In genomic region chr9:105437704-105438103, GRCh38 we compare ENCODE assay signal across 16 cellular contexts. TPM values are rescaled to one million over a fixed set of nuclear protein-coding genes. Genes with fewer than 3 reads are reported as not detected.
DNase-seq lines count a peak whose midpoint lies in the region; ATAC-seq, FAIRE-seq and TF ChIP-seq lines count a peak whose summit lies in the region.
"Had no signal": no experiment of that assay in that cellular context is flagged by ENCODE, and none has a peak within 500 bp of the region (broad histone marks: within the 10 kb centered on the region; RNA-seq: fewer than 3 reads in every experiment).

No MANE protein-coding gene starts in this region.

- no peak overlapping the region for H3K4me3 ChIP-seq in right lobe of liver
- no peak overlapping the region for H3K4me3 ChIP-seq in HepG2 (replicated peaks in 1 of 3; ENCODE audit: insufficient read depth in 1 of 3, low read depth in 2 of 3, low read length in 3 of 3)
- H3K4me3 ChIP-seq in endodermal cell (ENCODE audit: low read length) = peak overlapping the region; percentile 10
- no peak overlapping the region for H3K4me3 ChIP-seq in psoas muscle
- no peak overlapping the region for H3K4me3 ChIP-seq in lower lobe of right lung
- H3K4me3 ChIP-seq: Peyer's patch had no signal

- CTCF ChIA-PET in HepG2 (lab: Yijun Ruan, JAX; ENCODE audit: low intra/inter-chr PET ratio, low total read pairs) = no interaction called here

- no peak for TF ChIP-seq POLR2A in right lobe of liver (IDR thresholded peaks at IDR 0.05)
- no peak for TF ChIP-seq POLR2A in HepG2 (IDR thresholded peaks at IDR 0.05; ENCODE audit: insufficient read depth in 1 of 2, low read depth in 2 of 2, low read length in 2 of 2)

- WGBS in right lobe of liver (ENCODE audit: insufficient coverage, low coverage, low lambda C conversion rate, missing lambda C conversion rate) = 64% methylated on average over 1 of the region's 1 CpG
- 91% methylated on average over 1 of the region's 1 CpG for WGBS in HepG2 (ENCODE audit: low lambda C conversion rate)
- WGBS in endodermal cell (ENCODE audit: insufficient coverage in 1 of 2, insufficient read length in 1 of 2), 2 experiments = 38 to 49% methylated on average over 1 of the region's 1 CpG
- WGBS in psoas muscle, 3 donors = 76 to 90% (median 86%) methylated on average over 1 of the region's 1 CpG

- no peak for TF ChIP-seq RAD21 in HepG2 (CRISPR knock-in tag; IDR thresholded peaks at IDR 0.05)

- no peak overlapping the region for H3K4me2 ChIP-seq in HepG2 (ENCODE audit: low read depth, low read length)

- H3K9me3 ChIP-seq in right lobe of liver = no peaks in the 10 kb centered on the region
- H3K9me3 ChIP-seq in HepG2 (ENCODE audit: low read length) = 0 out of 2 replicates have a peak, but pooled peaks cover 7% of the 10 kb centered on the region
- peaks cover 38% of the 10 kb centered on the region for H3K9me3 ChIP-seq in endodermal cell (ENCODE audit: control insufficient read depth, low read length)
- H3K9me3 ChIP-seq in psoas muscle = no peaks in the 10 kb centered on the region
- H3K9me3 ChIP-seq in lower lobe of right lung = no peaks in the 10 kb centered on the region
- H3K9me3 ChIP-seq: Peyer's patch had no signal

- H3K9me3 Mint-ChIP-seq in endodermal cell = peaks cover 42% of the 10 kb centered on the region

- TF ChIP-seq CTCF in right lobe of liver (IDR thresholded peaks at IDR 0.05) = no peak
- no peak for TF ChIP-seq CTCF in HepG2 (CRISPR knock-in tag; IDR thresholded peaks at IDR 0.05)
- TF ChIP-seq CTCF in endodermal cell (conservative IDR thresholded peaks at IDR 0.05) = no peak
- TF ChIP-seq CTCF in psoas muscle (IDR thresholded peaks at IDR 0.05) = no peak
- TF ChIP-seq CTCF in lower lobe of right lung (IDR thresholded peaks at IDR 0.05) = no peak

- H4K20me1 ChIP-seq in HepG2 (ENCODE audit: insufficient read depth, low read length) = no peaks in the 10 kb centered on the region

- no peak for FAIRE-seq in HepG2 (lab: Jason Lieb, UNC)

- H2AFZ ChIP-seq in HepG2 (ENCODE audit: low read length) = no peak overlapping the region

- H3K27ac Mint-ChIP-seq in endodermal cell = peak overlapping the region; percentile 86
- H3K27ac Mint-ChIP-seq: CD4-positive, CD25-positive, alpha-beta regulatory T cell had no signal

- DNase-seq in right lobe of liver (no peak), HepG2 (ENCODE audit: low spot score) (no peak), endodermal cell (no peak), psoas muscle (no peak), mesenteric fat pad (ENCODE audit: low spot score) (no peak), lower lobe of right lung (no peak)
- DNase-seq: AML-193; CD4-positive, CD25-positive, alpha-beta regulatory T cell; DMS53; KBM-7; NCI-H1694; NCI-H446; Peyer's patch; SHP77 treated with DMSO at 0.1 percent for 48 hours had no signal

- H3K27me3 ChIP-seq in right lobe of liver (no peaks in the 10 kb centered on the region), HepG2 (ENCODE audit: control insufficient read depth in 1 of 2, insufficient read depth in 2 of 2, low read length in 2 of 2) (no peaks in the 10 kb centered on the region), endodermal cell (ENCODE audit: control insufficient read depth, insufficient read depth, low read length, poor library complexity, severe bottlenecking) (no peaks in the 10 kb centered on the region), psoas muscle (ENCODE audit: insufficient read depth in 3 of 3, low read length in 2 of 3) (no peaks in the 10 kb centered on the region), lower lobe of right lung (ENCODE audit: low read depth) (no peaks in the 10 kb centered on the region)
- H3K27me3 ChIP-seq: Peyer's patch had no signal

- H3K27me3 Mint-ChIP-seq in endodermal cell (ENCODE audit: insufficient read depth) = no peaks in the 10 kb centered on the region

- no peaks in the 10 kb centered on the region for H3K36me3 ChIP-seq in right lobe of liver
- no peaks in the 10 kb centered on the region for H3K36me3 ChIP-seq in HepG2 (replicated peaks in 1 of 2; ENCODE audit: control insufficient read depth in 1 of 2, insufficient read depth in 2 of 2, low read length in 2 of 2)
- H3K36me3 ChIP-seq in endodermal cell (ENCODE audit: control insufficient read depth, insufficient read depth, low read length) = no peaks in the 10 kb centered on the region
- H3K36me3 ChIP-seq in psoas muscle (ENCODE audit: insufficient read depth in 1 of 2, low read depth in 1 of 2) = no peaks in the 10 kb centered on the region
- H3K36me3 ChIP-seq in lower lobe of right lung = no peaks in the 10 kb centered on the region
- H3K36me3 ChIP-seq: Peyer's patch had no signal

- in situ Hi-C loops in HepG2 (cut with HindIII; ENCODE audit: extremely low pct_ligation_motif_present, low pct_unique_long_range_greater_than_20kb) = no loop called here

- H3K4me1 Mint-ChIP-seq in endodermal cell = peaks cover 18% of the 10 kb centered on the region
- H3K4me1 Mint-ChIP-seq: CD4-positive, CD25-positive, alpha-beta regulatory T cell had no signal

- H3K4me3 Mint-ChIP-seq in endodermal cell = peak overlapping the region; percentile 3
- H3K4me3 Mint-ChIP-seq: CD4-positive, CD25-positive, alpha-beta regulatory T cell had no signal

- TF ChIP-seq EP300 in HepG2 (IDR thresholded peaks at IDR 0.05; ENCODE audit: low read depth in 2 of 2, low read length in 2 of 2) = no peak
- TF ChIP-seq EP300 in HepG2 (CRISPR knock-in tag; IDR thresholded peaks at IDR 0.05; ENCODE audit: borderline replicate concordance) = no peak

- intact Hi-C loops in right lobe of liver (cut with DNase I) = no loop called here
- intact Hi-C loops in HepG2 (cut with micrococcal nuclease; ENCODE audit: unreplicated experiment) = no loop called here
- intact Hi-C loops in psoas muscle (cut with DNase I) = loop anchor here in 1 of 2 donors (2.0 kb wide), 1 partner anchor 21 kb away; no protein-coding TSS in a partner anchor
- intact Hi-C loops in lower lobe of right lung (cut with DNase I) = no loop called here

- H3K4me1 ChIP-seq in right lobe of liver = peaks cover 0 to 36% (median 8%) of the 10 kb centered on the region in 4 donors
- peaks cover 33% of the 10 kb centered on the region for H3K4me1 ChIP-seq in HepG2 (ENCODE audit: insufficient read depth, low read length)
- peaks cover 3% of the 10 kb centered on the region for H3K4me1 ChIP-seq in endodermal cell (ENCODE audit: control insufficient read depth, insufficient read depth, low read length)
- peaks cover 51% of the 10 kb centered on the region for H3K4me1 ChIP-seq in psoas muscle
- H3K4me1 ChIP-seq in lower lobe of right lung = no peaks in the 10 kb centered on the region

- H3K9ac ChIP-seq in HepG2 (ENCODE audit: insufficient read depth, low read depth, low read length) = no peak overlapping the region
- no peak overlapping the region for H3K9ac ChIP-seq in endodermal cell (ENCODE audit: extremely low read depth, low read length, poor library complexity, severe bottlenecking)

- H3K79me2 ChIP-seq in HepG2 (ENCODE audit: insufficient read depth, low read length) = no peaks in the 10 kb centered on the region

- no TSS peak for BruUV-seq in HepG2 (replicated peaks; lab: Mats Ljungman, UMichigan)

- no peak for ATAC-seq in right lobe of liver
- ATAC-seq in HepG2 = no peak
- ATAC-seq in psoas muscle = no peak
- ATAC-seq in GM21526 (IDR thresholded peaks at IDR 0.05; ENCODE audit: low FRiP score, unreplicated experiment) = no peak
- no peak for ATAC-seq in lower lobe of right lung
- ATAC-seq: HCT116 had no signal

- H3K36me3 Mint-ChIP-seq in endodermal cell (ENCODE audit: low read depth) = peaks cover 10% of the 10 kb centered on the region
- H3K36me3 Mint-ChIP-seq: CD4-positive, CD25-positive, alpha-beta regulatory T cell had no signal

- H3K27ac ChIP-seq in right lobe of liver = peak overlapping the region in 2 of 3 donors; percentile 4 to 38
- no peak overlapping the region for H3K27ac ChIP-seq in HepG2 (ENCODE audit: extremely low read length, insufficient read depth, low read length)
- H3K27ac ChIP-seq in endodermal cell (ENCODE audit: low read depth, low read length) = no peak overlapping the region
- peak overlapping the region; percentile 96 for H3K27ac ChIP-seq in psoas muscle
- no peak overlapping the region for H3K27ac ChIP-seq in lower lobe of right lung
- H3K27ac ChIP-seq: Peyer's patch had no signal

- POLR2A ChIA-PET in HepG2 (lab: Yijun Ruan, JAX) = no interaction called here

RNA-seq across cellular contexts. Expression of gene FSD1L, which starts 10.1 kb away (rescaled TPM):
- total RNA-seq in right lobe of liver = 1 to 10 TPM in 5 of 6 experiments, under 1 TPM in 1; 0.46 to 2.0 (median 1.3) TPM
- 2.8 and 5.1 TPM in 2 replicates for total RNA-seq in HepG2 (2016; rRNA removed; fragmentation: Illumina TruSeq; extraction: Trizol)
- total RNA-seq in HepG2 (2016; cell fraction: cytosol; rRNA removed; fragmentation: Illumina TruSeq; extraction: Trizol; ENCODE audit: low read depth) = 4.7 and 6.0 TPM in 2 replicates
- 3.0 and 5.1 TPM in 2 replicates for total RNA-seq in HepG2 (2016; cell fraction: insoluble cytoplasmic fraction; rRNA removed; fragmentation: Illumina TruSeq; extraction: Trizol)
- 2.3 and 2.5 TPM in 2 replicates for total RNA-seq in HepG2 (2016; cell fraction: membrane; rRNA removed; fragmentation: Illumina TruSeq; extraction: Trizol)
- 23.8 and 25.5 TPM in 2 replicates for total RNA-seq in HepG2 (2016; cell fraction: nucleus; rRNA removed; fragmentation: Illumina TruSeq; extraction: Trizol)
- 4.1 and 4.2 TPM in 2 replicates for polyA plus RNA-seq in HepG2 (2011; rRNA removed)
- 0.66 and 0.76 TPM in 2 replicates for polyA plus RNA-seq in HepG2 (2011; cell fraction: cytosol; rRNA removed)
- polyA plus RNA-seq in HepG2 (2011; cell fraction: nucleus; rRNA removed) = 5.8 and 9.2 TPM in 2 replicates
- polyA plus RNA-seq in HepG2 (2012) = 6.1 and 6.9 TPM in 2 replicates
- polyA plus RNA-seq in HepG2 (2016; cell fraction: cytosol; fragmentation: Illumina TruSeq; extraction: Trizol; ENCODE audit: low read depth) = 0.33 and 0.41 TPM in 2 replicates
- polyA plus RNA-seq in HepG2 (2016; cell fraction: insoluble cytoplasmic fraction; fragmentation: Illumina TruSeq; extraction: Trizol; ENCODE audit: low read depth) = 1.8 and 2.1 TPM in 2 replicates
- 0.48 and 0.66 TPM in 2 replicates for polyA plus RNA-seq in HepG2 (2016; cell fraction: membrane; fragmentation: Illumina TruSeq; extraction: Trizol; ENCODE audit: low read depth)
- polyA plus RNA-seq in HepG2 (2016; cell fraction: nucleus; fragmentation: Illumina TruSeq; extraction: Trizol; ENCODE audit: insufficient read depth, low read depth) = 13.2 and 14.2 TPM in 2 replicates
- polyA minus RNA-seq in HepG2 (2011; rRNA and poly(A)+ RNA removed; ENCODE audit: low replicate concordance) = 1.7 and 3.3 TPM in 2 replicates
- 1.8 and 2.5 TPM in 2 replicates for polyA minus RNA-seq in HepG2 (2011; cell fraction: cytosol; rRNA and poly(A)+ RNA removed)
- polyA minus RNA-seq in HepG2 (2011; cell fraction: nucleus; rRNA and poly(A)+ RNA removed) = 89.1 and 107 TPM in 2 replicates
- total RNA-seq in endodermal cell = 10 to 100 TPM; 13.4 to 14.3 TPM
- 12.8 TPM for polyA plus RNA-seq in endodermal cell (2013, experiment 1 of 2)
- polyA plus RNA-seq in endodermal cell (2013, experiment 2 of 2) = 16.8 TPM
- total RNA-seq in psoas muscle = 10 to 100 TPM; 17.0 to 28.6 (median 21.7) TPM
- polyA plus RNA-seq in psoas muscle = 10 to 100 TPM in 1 of 3 donors, 1 to 10 TPM in 2; 5.0 to 15.7 (median 7.0) TPM
- 5.1 TPM for total RNA-seq in mesenteric fat pad
- 7.2 TPM for total RNA-seq in lower lobe of right lung

Comparison
In these comparisons a context has a peak if more than half of its experiments do, and no peak if none do; other contexts are left out.
1. H3K27ac ChIP-seq: peak in right lobe of liver (2 of 3) and psoas muscle (single experiment); none in HepG2 (single experiment), endodermal cell (single experiment) and lower lobe of right lung (single experiment).